ENCODE assay signal across 6 cellular contexts in the genomic region with DNA sequence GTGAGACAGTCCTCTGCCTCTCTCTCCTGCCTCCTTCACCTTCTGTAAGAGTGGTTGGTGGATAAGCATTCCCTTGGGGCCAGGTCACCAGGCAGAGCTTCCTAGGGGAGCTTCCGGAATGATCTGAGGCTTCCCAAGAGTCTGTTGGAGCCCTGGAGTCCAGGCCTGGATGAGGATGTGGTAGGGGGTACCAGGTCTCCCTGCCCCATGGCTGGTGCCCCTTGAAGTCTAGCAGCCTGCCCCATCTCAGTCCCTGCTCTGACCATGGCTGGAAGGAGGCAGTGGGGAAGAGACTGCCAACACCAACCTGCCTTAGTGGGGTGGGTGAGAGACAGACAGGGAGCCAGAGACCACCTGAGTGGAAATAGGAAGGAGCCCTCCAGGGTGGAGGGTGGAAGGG.
"Had no signal": no experiment of that assay in that cellular context is flagged by ENCODE, and none has a peak within 500 bp of the region (broad histone marks: within the 10 kb centered on the region; RNA-seq: fewer than 3 reads in every experiment).

No MANE protein-coding gene starts in this region.

- H3K27ac ChIP-seq: GM23248 had no signal

- H2AFZ ChIP-seq: GM23248 had no signal

- ATAC-seq: K562 had no signal

- H3K4me3 ChIP-seq: GM23248, K562 had no signal

- DNase-seq: GM23248, GOT3, H9, HCEC 1CT, IMR-90 had no signal
